13 cellular contexts compared by ENCODE assay signal in the genomic region with DNA sequence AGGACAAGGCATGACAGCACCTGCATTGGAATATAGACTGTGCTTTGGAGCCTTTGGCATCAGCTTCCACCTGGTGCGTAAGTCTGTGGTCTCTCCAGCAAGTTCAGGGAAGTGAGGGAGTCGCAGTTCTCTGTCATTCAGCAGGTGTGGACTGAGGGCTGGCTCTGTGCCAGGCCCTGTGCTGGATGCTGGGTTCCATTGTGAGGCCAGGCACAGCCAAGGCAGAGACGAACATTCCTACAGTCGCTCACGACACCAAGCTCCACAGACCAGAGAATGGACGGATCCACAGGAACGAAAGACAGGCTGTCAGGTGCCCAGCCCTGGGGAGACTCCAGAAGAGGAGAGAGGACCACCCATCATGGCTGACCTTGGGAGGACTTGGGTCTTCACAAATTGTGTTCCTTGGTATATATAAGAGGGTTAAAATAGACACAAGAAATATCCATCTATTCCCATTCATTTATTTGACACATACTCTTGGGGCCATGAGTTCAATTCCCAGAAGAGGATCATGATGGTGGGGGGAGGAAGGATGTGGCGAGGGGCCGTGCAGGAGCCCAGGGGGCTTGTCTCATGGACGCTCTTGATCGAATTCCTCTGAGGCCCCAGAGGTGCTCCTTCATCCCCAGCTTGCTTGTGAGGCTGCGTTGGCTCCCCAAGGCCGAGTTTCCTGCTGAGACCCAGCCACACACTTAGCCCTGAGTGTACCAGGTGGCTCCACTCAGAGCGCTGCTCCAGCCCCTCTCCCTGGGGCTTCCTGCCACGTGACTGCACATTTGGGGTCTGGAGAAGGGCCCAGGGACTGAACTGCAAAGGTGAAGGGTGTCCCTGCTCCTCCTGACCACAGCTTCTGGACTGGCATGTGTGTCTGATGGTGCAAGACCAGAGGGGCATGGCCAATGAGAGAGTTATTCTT. TPM values are rescaled to one million over a fixed set of nuclear protein-coding genes. Genes with fewer than 3 reads are reported as not detected.
DNase-seq lines count a peak whose midpoint lies in the region; ATAC-seq and TF ChIP-seq lines count a peak whose summit lies in the region.
"Had no signal": no experiment of that assay in that cellular context is flagged by ENCODE, and none has a peak within 500 bp of the region (broad histone marks: within the 10 kb centered on the region; RNA-seq: fewer than 3 reads in every experiment).

No MANE protein-coding gene starts in this region.

- H3K9me3 Mint-ChIP-seq in CD8-positive, alpha-beta memory T cell = no peaks in the 10 kb centered on the region
- H3K9me3 Mint-ChIP-seq in activated T-helper 1 cell treated with anti-CD3 and anti-CD28 coated beads, Interleukin-12 subunit alpha, Interleukin-12 subunit beta, Interleukin-2, Interleukin-4 antibody, amounts not matched to agents 30 ng/mL and 10 ng/mL and 1 ng/mL, durations not matched to agents 14 hours and 24 hours and 36 hours = no peaks in the 10 kb centered on the region
- peaks cover 0 to 3% (median 0%) of the 10 kb centered on the region in 11 donors for H3K9me3 Mint-ChIP-seq in naive thymus-derived CD4-positive, alpha-beta T cell

- intact Hi-C loops in activated T-helper 1 cell treated with anti-CD3 and anti-CD28 coated beads, Interleukin-12 subunit alpha, Interleukin-12 subunit beta, Interleukin-2, Interleukin-4 antibody, amounts not matched to agents 30 ng/mL and 10 ng/mL and 1 ng/mL, durations not matched to agents 14 hours and 24 hours and 36 hours (cut with micrococcal nuclease) = loop anchor here (5.0 to 10.0 kb wide), 8 partner anchors 47 to 1765 kb away; a partner anchor contains a TSS
- intact Hi-C loops in naive thymus-derived CD4-positive, alpha-beta T cell (cut with micrococcal nuclease) = loop anchor here (1.0 to 5.0 kb wide), 11 partner anchors 10 to 1763 kb away; a partner anchor contains a TSS
- intact Hi-C loops in esophagus muscularis mucosa (cut with DNase I) = loop anchor here (10.0 kb wide), 1 partner anchor 55 kb away; no protein-coding TSS in a partner anchor

- DNase-seq in CD8-positive, alpha-beta memory T cell = peak in 4 of 5 donors; percentile 35 to 60 (median 42)
- DNase-seq in NCI-H1417 treated with DMSO at 0.1 percent for 48 hours (lab: John Stamatoyannopoulos, UW) = peak; percentile 42
- DNase-seq in activated T-helper 1 cell treated with anti-CD3 and anti-CD28 coated beads, Interleukin-12 subunit alpha, Interleukin-12 subunit beta, Interleukin-2, Interleukin-4 antibody, amounts not matched to agents 30 ng/mL and 10 ng/mL and 1 ng/mL, durations not matched to agents 14 hours and 24 hours and 36 hours (ENCODE audit: low spot score) = no peak
- no peak for DNase-seq in naive thymus-derived CD4-positive, alpha-beta T cell
- DNase-seq in NCI-H1436 (lab: John Stamatoyannopoulos, UW) = no peak
- DNase-seq in esophagus muscularis mucosa (ENCODE audit: extremely low spot score) = no peak
- DNase-seq: DND-41, MG63 had no signal

- H3K4me1 ChIP-seq in CD8-positive, alpha-beta memory T cell (ENCODE audit: insufficient read depth, low read length) = peaks cover 80% of the 10 kb centered on the region
- H3K4me1 ChIP-seq in naive thymus-derived CD4-positive, alpha-beta T cell (ENCODE audit: control insufficient read depth in 2 of 2, insufficient read depth in 2 of 2, low read length in 2 of 2) = peaks cover 58 to 79% of the 10 kb centered on the region in 2 donors
- peaks cover 0 to 12% (median 8%) of the 10 kb centered on the region in 4 donors for H3K4me1 ChIP-seq in esophagus muscularis mucosa
- H3K4me1 ChIP-seq: tibial nerve had no signal

- H3K4me1 Mint-ChIP-seq in CD8-positive, alpha-beta memory T cell = peaks cover 70 to 95% (median 88%) of the 10 kb centered on the region in 3 donors
- H3K4me1 Mint-ChIP-seq in activated T-helper 1 cell treated with anti-CD3 and anti-CD28 coated beads, Interleukin-12 subunit alpha, Interleukin-12 subunit beta, Interleukin-2, Interleukin-4 antibody, amounts not matched to agents 30 ng/mL and 10 ng/mL and 1 ng/mL, durations not matched to agents 14 hours and 24 hours and 36 hours (ENCODE audit: low read depth) = peaks cover 80% of the 10 kb centered on the region
- peaks cover 48 to 95% (median 89%) of the 10 kb centered on the region in 7 donors for H3K4me1 Mint-ChIP-seq in naive thymus-derived CD4-positive, alpha-beta T cell
- H3K4me1 Mint-ChIP-seq: brain had no signal

- peak overlapping the region; percentile 98 for H3K27ac ChIP-seq in CD8-positive, alpha-beta memory T cell (ENCODE audit: low read depth, low read length)
- H3K27ac ChIP-seq in naive thymus-derived CD4-positive, alpha-beta T cell (ENCODE audit: low read depth, low read length) = peak overlapping the region; percentile 93
- H3K27ac ChIP-seq in esophagus muscularis mucosa (replicated peaks in 1 of 4) = no peak overlapping the region
- H3K27ac ChIP-seq: RWPE1 had no signal

- peak overlapping the region; percentile 92 for H3K4me3 ChIP-seq in CD8-positive, alpha-beta memory T cell (ENCODE audit: low read length)
- peak overlapping the region; percentile 55 for H3K4me3 ChIP-seq in naive thymus-derived CD4-positive, alpha-beta T cell (ENCODE audit: low read length)
- no peak overlapping the region for H3K4me3 ChIP-seq in esophagus muscularis mucosa
- H3K4me3 ChIP-seq: MG63, tibial nerve had no signal

- H3K27ac Mint-ChIP-seq in CD8-positive, alpha-beta memory T cell = peak overlapping the region; percentile 95 to 100 (median 98)
- H3K27ac Mint-ChIP-seq in activated T-helper 1 cell treated with anti-CD3 and anti-CD28 coated beads, Interleukin-12 subunit alpha, Interleukin-12 subunit beta, Interleukin-2, Interleukin-4 antibody, amounts not matched to agents 30 ng/mL and 10 ng/mL and 1 ng/mL, durations not matched to agents 14 hours and 24 hours and 36 hours = peak overlapping the region; percentile 92
- peak overlapping the region; percentile 95 to 99 (median 98) for H3K27ac Mint-ChIP-seq in naive thymus-derived CD4-positive, alpha-beta T cell
- H3K27ac Mint-ChIP-seq: brain had no signal

- no peaks in the 10 kb centered on the region for H3K9me3 ChIP-seq in CD8-positive, alpha-beta memory T cell (ENCODE audit: low read length)
- no peaks in the 10 kb centered on the region for H3K9me3 ChIP-seq in naive thymus-derived CD4-positive, alpha-beta T cell (ENCODE audit: control insufficient read depth in 2 of 3, low read length in 3 of 3)
- no peaks in the 10 kb centered on the region for H3K9me3 ChIP-seq in esophagus muscularis mucosa
- H3K9me3 ChIP-seq: MG63, tibial nerve had no signal

- peaks cover 0 to 2% of the 10 kb centered on the region in 2 donors for H3K27me3 Mint-ChIP-seq in CD8-positive, alpha-beta memory T cell
- no peaks in the 10 kb centered on the region for H3K27me3 Mint-ChIP-seq in activated T-helper 1 cell treated with anti-CD3 and anti-CD28 coated beads, Interleukin-12 subunit alpha, Interleukin-12 subunit beta, Interleukin-2, Interleukin-4 antibody, amounts not matched to agents 30 ng/mL and 10 ng/mL and 1 ng/mL, durations not matched to agents 14 hours and 24 hours and 36 hours (ENCODE audit: insufficient read depth)
- H3K27me3 Mint-ChIP-seq in naive thymus-derived CD4-positive, alpha-beta T cell = no peaks in the 10 kb centered on the region

- CTCF ChIA-PET in CD8-positive, alpha-beta memory T cell (lab: Charles Lee) = interaction anchor here (1.0 to 2.9 kb wide), 11 partner anchors 10 to 72 kb away, joined by 3 to 16 read pairs (median 5); no protein-coding TSS in a partner anchor
- CTCF ChIA-PET in naive thymus-derived CD4-positive, alpha-beta T cell (lab: Charles Lee) = interaction anchor here (1.2 to 3.0 kb wide), 3 partner anchors 13 to 47 kb away, joined by 4 to 17 read pairs (median 13); no protein-coding TSS in a partner anchor

- no peak for ATAC-seq in naive thymus-derived CD4-positive, alpha-beta T cell
- ATAC-seq in GM18861 (IDR thresholded peaks at IDR 0.05; ENCODE audit: unreplicated experiment) = no peak

- peak overlapping the region; percentile 88 to 95 (median 92) for H3K4me3 Mint-ChIP-seq in CD8-positive, alpha-beta memory T cell
- peak overlapping the region; percentile 78 for H3K4me3 Mint-ChIP-seq in activated T-helper 1 cell treated with anti-CD3 and anti-CD28 coated beads, Interleukin-12 subunit alpha, Interleukin-12 subunit beta, Interleukin-2, Interleukin-4 antibody, amounts not matched to agents 30 ng/mL and 10 ng/mL and 1 ng/mL, durations not matched to agents 14 hours and 24 hours and 36 hours
- peak overlapping the region; percentile 76 to 93 (median 89) for H3K4me3 Mint-ChIP-seq in naive thymus-derived CD4-positive, alpha-beta T cell
- H3K4me3 Mint-ChIP-seq: brain had no signal

- H3K36me3 ChIP-seq in CD8-positive, alpha-beta memory T cell (ENCODE audit: insufficient read depth, low read length) = no peaks in the 10 kb centered on the region
- no peaks in the 10 kb centered on the region for H3K36me3 ChIP-seq in naive thymus-derived CD4-positive, alpha-beta T cell (ENCODE audit: control insufficient read depth in 2 of 3, insufficient read depth in 3 of 3, low read length in 3 of 3)
- no peaks in the 10 kb centered on the region for H3K36me3 ChIP-seq in esophagus muscularis mucosa
- H3K36me3 ChIP-seq: MG63, tibial nerve had no signal

- 62% methylated on average over 13 of the region's 15 CpGs for WGBS in esophagus muscularis mucosa

- TF ChIP-seq POLR2A in esophagus muscularis mucosa (IDR thresholded peaks at IDR 0.05; ENCODE audit: low read depth) = no peak

- POLR2A ChIA-PET in CD8-positive, alpha-beta memory T cell (lab: Charles Lee) = interaction anchor here (0.6 to 3.5 kb wide), 14 partner anchors 9 to 128 kb away, joined by 3 to 21 read pairs (median 4); a partner anchor contains a TSS
- POLR2A ChIA-PET in naive thymus-derived CD4-positive, alpha-beta T cell (lab: Charles Lee) = interaction anchor here (0.7 to 4.4 kb wide), 13 partner anchors 11 to 1530 kb away, joined by 3 to 59 read pairs (median 4); no protein-coding TSS in a partner anchor

- TF ChIP-seq CTCF in esophagus muscularis mucosa (IDR thresholded peaks at IDR 0.05) = no peak

- TF ChIP-seq EP300 in esophagus muscularis mucosa (IDR thresholded peaks at IDR 0.05) = no peak

- H3K27me3 ChIP-seq in CD8-positive, alpha-beta memory T cell (ENCODE audit: insufficient read depth, low read length, poor library complexity, severe bottlenecking) = no peaks in the 10 kb centered on the region
- no peaks in the 10 kb centered on the region for H3K27me3 ChIP-seq in naive thymus-derived CD4-positive, alpha-beta T cell (ENCODE audit: control insufficient read depth in 2 of 2, insufficient read depth in 2 of 2, low read length in 2 of 2)
- H3K27me3 ChIP-seq in esophagus muscularis mucosa = peaks cover 0 to 27% (median 0%) of the 10 kb centered on the region in 4 donors
- H3K27me3 ChIP-seq: tibial nerve had no signal

- peaks cover 6 to 33% (median 9%) of the 10 kb centered on the region in 3 donors for H3K36me3 Mint-ChIP-seq in CD8-positive, alpha-beta memory T cell
- H3K36me3 Mint-ChIP-seq in activated T-helper 1 cell treated with anti-CD3 and anti-CD28 coated beads, Interleukin-12 subunit alpha, Interleukin-12 subunit beta, Interleukin-2, Interleukin-4 antibody, amounts not matched to agents 30 ng/mL and 10 ng/mL and 1 ng/mL, durations not matched to agents 14 hours and 24 hours and 36 hours (ENCODE audit: low read depth) = peaks cover 7% of the 10 kb centered on the region
- H3K36me3 Mint-ChIP-seq in naive thymus-derived CD4-positive, alpha-beta T cell = peaks cover 5 to 18% (median 11%) of the 10 kb centered on the region in 5 donors
- H3K36me3 Mint-ChIP-seq: brain had no signal

RNA-seq across cellular contexts. Expression of a gene that starts 3.5 kb away (rescaled TPM):
- 1 to 10 TPM; 6.4 to 6.9 TPM for total RNA-seq in CD8-positive, alpha-beta memory T cell
- 12.1 TPM for polyA plus RNA-seq in CD8-positive, alpha-beta memory T cell
- 3.4 and 3.6 TPM in 2 replicates for total RNA-seq in activated T-helper 1 cell treated with anti-CD3 and anti-CD28 coated beads, Interleukin-12 subunit alpha, Interleukin-12 subunit beta, Interleukin-2, Interleukin-4 antibody, amounts not matched to agents 30 ng/mL and 10 ng/mL and 1 ng/mL, durations not matched to agents 14 hours and 24 hours and 36 hours
- total RNA-seq in naive thymus-derived CD4-positive, alpha-beta T cell = 10 to 100 TPM in 4 of 5 experiments, 1 to 10 TPM in 1; 8.5 to 37.8 (median 35.5) TPM
- polyA plus RNA-seq in naive thymus-derived CD4-positive, alpha-beta T cell = 1 to 10 TPM; 5.6 to 7.8 TPM
- total RNA-seq in esophagus muscularis mucosa = 1 to 10 TPM in 1 of 4 donors, under 1 TPM in 3; 0.34 to 1.3 (median 0.56) TPM
- total RNA-seq: osteocyte had no signal

Comparison
In these comparisons a context has a peak if more than half of its experiments do, and no peak if none do; other contexts are left out.
1. DNase-seq: peak in CD8-positive, alpha-beta memory T cell (4 of 5) and NCI-H1417 treated with DMSO at 0.1 percent for 48 hours (single experiment); none in activated T-helper 1 cell treated with anti-CD3 and anti-CD28 coated beads, Interleukin-12 subunit alpha, Interleukin-12 subunit beta, Interleukin-2, Interleukin-4 antibody, amounts not matched to agents 30 ng/mL and 10 ng/mL and 1 ng/mL, durations not matched to agents 14 hours and 24 hours and 36 hours (single experiment), naive thymus-derived CD4-positive, alpha-beta T cell (0 of 9), NCI-H1436 (single experiment) and esophagus muscularis mucosa (single experiment).
2. H3K27ac ChIP-seq: peak in CD8-positive, alpha-beta memory T cell (single experiment) and naive thymus-derived CD4-positive, alpha-beta T cell (single experiment); none in esophagus muscularis mucosa (0 of 4).
3. H3K4me3 ChIP-seq: peak in CD8-positive, alpha-beta memory T cell (single experiment) and naive thymus-derived CD4-positive, alpha-beta T cell (single experiment); none in esophagus muscularis mucosa (0 of 4).
4. Peak in every context shown above with its lines, with median percentiles within 50 percentile points of each other: H3K27ac Mint-ChIP-seq and H3K4me3 Mint-ChIP-seq.